22 cellular contexts compared by ENCODE assay signal in genomic region chr5:178103612-178104011, GRCh38.
"Had no signal": no experiment of that assay in that cellular context is flagged by ENCODE, and none has a peak within 500 bp of the region (broad histone marks: within the 10 kb centered on the region; RNA-seq: fewer than 3 reads in every experiment).

No MANE protein-coding gene starts in this region.

- ATAC-seq: effector memory CD8-positive, alpha-beta T cell; left ventricle myocardium superior; psoas muscle; right lobe of liver; stimulated activated effector memory CD8-positive, alpha-beta T cell treated with anti-CD3 and anti-CD28 coated beads, Interleukin-12 subunit alpha, Interleukin-12 subunit beta, amount 100 ng/mL, for 72 hours had no signal

- H3K79me2 ChIP-seq: hepatocyte had no signal

- H3K36me3 ChIP-seq: neutrophil, right lobe of liver, tibial nerve had no signal

- H3K27me3 ChIP-seq: hepatocyte, right lobe of liver, testis had no signal

- H3K9me3 Mint-ChIP-seq: dendritic cell treated with granulocyte-macrophage colony-stimulating factor and Interleukin-4, amounts not matched to agents 40 ng/mL and 50 ng/mL, for 4 days; effector memory CD8-positive, alpha-beta T cell; naive B cell; nephron; stimulated activated effector memory CD8-positive, alpha-beta T cell treated with anti-CD3 and anti-CD28 coated beads, Interleukin-12 subunit alpha, Interleukin-12 subunit beta, amount 100 ng/mL, for 72 hours; stimulated activated naive CD8-positive, alpha-beta T cell treated with anti-CD3 and anti-CD28 coated beads, Interleukin-15, Interleukin-2, amounts not matched to agents 100 ng/mL and 50 ng/mL, for 24 hours had no signal

- H3K27me3 Mint-ChIP-seq: effector memory CD8-positive, alpha-beta T cell; naive B cell; stimulated activated naive CD8-positive, alpha-beta T cell treated with anti-CD3 and anti-CD28 coated beads, Interleukin-15, Interleukin-2, amounts not matched to agents 100 ng/mL and 50 ng/mL, for 24 hours had no signal

- H3K4me2 ChIP-seq: hepatocyte had no signal

- H3K4me3 Mint-ChIP-seq: dendritic cell treated with granulocyte-macrophage colony-stimulating factor and Interleukin-4, amounts not matched to agents 40 ng/mL and 50 ng/mL, for 4 days; effector memory CD8-positive, alpha-beta T cell; naive B cell; nephron; stimulated activated effector memory CD8-positive, alpha-beta T cell treated with anti-CD3 and anti-CD28 coated beads, Interleukin-12 subunit alpha, Interleukin-12 subunit beta, amount 100 ng/mL, for 72 hours; stimulated activated naive CD8-positive, alpha-beta T cell treated with anti-CD3 and anti-CD28 coated beads, Interleukin-15, Interleukin-2, amounts not matched to agents 100 ng/mL and 50 ng/mL, for 24 hours had no signal

- DNase-seq: effector memory CD8-positive, alpha-beta T cell; erythroblast; foreskin melanocyte; head of caudate nucleus; left colon; left ventricle myocardium superior; mesendoderm; naive B cell; psoas muscle; retina; right lobe of liver; stimulated activated CD4-positive, alpha-beta T cell treated with anti-CD3 and anti-CD28 coated beads, Interleukin-4, amount 100 ng/mL, for 1 hour; stimulated activated CD8-positive, alpha-beta memory T cell treated with anti-CD3 and anti-CD28 coated beads, Interleukin-4, amount 100 ng/mL, for 48 hours; testis had no signal

- H3K27ac Mint-ChIP-seq: dendritic cell treated with granulocyte-macrophage colony-stimulating factor and Interleukin-4, amounts not matched to agents 40 ng/mL and 50 ng/mL, for 4 days; effector memory CD8-positive, alpha-beta T cell; nephron; stimulated activated effector memory CD8-positive, alpha-beta T cell treated with anti-CD3 and anti-CD28 coated beads, Interleukin-12 subunit alpha, Interleukin-12 subunit beta, amount 100 ng/mL, for 72 hours; stimulated activated naive CD8-positive, alpha-beta T cell treated with anti-CD3 and anti-CD28 coated beads, Interleukin-15, Interleukin-2, amounts not matched to agents 100 ng/mL and 50 ng/mL, for 24 hours had no signal

- H3K27ac ChIP-seq: hepatocyte, neutrophil, psoas muscle, right lobe of liver, testis, tibial nerve had no signal

- H3K4me3 ChIP-seq: hepatocyte, lung, psoas muscle, right lobe of liver, testis, tibial nerve had no signal

- H3K36me3 Mint-ChIP-seq: naive B cell; stimulated activated effector memory CD8-positive, alpha-beta T cell treated with anti-CD3 and anti-CD28 coated beads, Interleukin-12 subunit alpha, Interleukin-12 subunit beta, amount 100 ng/mL, for 72 hours had no signal

- H3K4me1 ChIP-seq: psoas muscle, right lobe of liver, testis, tibial nerve had no signal

- H2AFZ ChIP-seq: hepatocyte had no signal
